Comparison of ENCODE assay signal across 1 cellular context in the genomic region with DNA sequence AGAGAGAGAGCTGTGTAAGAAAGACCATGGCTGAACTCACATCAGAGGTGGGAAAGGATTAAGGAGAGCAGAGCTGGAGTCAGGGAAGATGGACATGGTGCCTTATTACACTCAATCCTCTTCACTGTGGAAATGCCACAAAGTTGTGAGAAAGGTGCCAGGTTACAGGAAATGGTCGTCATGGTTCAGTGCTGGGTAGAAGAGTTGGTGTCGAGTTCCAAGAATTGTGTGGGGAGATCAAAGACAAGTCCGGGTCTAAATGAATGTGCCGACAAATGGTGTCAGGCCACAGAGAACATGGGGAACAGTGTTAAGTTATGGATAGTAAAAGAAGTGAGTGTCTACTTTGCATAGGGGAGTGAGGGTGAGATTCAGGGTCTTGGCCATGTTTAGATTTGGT.
TF ChIP-seq lines count a peak whose summit lies in the region.

No MANE protein-coding gene starts in this region.

TF ChIP-seq in HepG2, 621 proteins besides CTCF, POLR2A, EP300 and RAD21:
- no peak for TF ChIP-seq MYC (CRISPR knock-in tag; IDR thresholded peaks at IDR 0.05; ENCODE audit: borderline replicate concordance)
- TF ChIP-seq MAFG (CRISPR knock-in tag; IDR thresholded peaks at IDR 0.05): no peak
- no peak for TF ChIP-seq ZNF205 (CRISPR knock-in tag; IDR thresholded peaks at IDR 0.05)
- TF ChIP-seq ZNF816 (CRISPR knock-in tag; IDR thresholded peaks at IDR 0.05; ENCODE audit: borderline replicate concordance): no peak
- no peak for TF ChIP-seq RFXANK (CRISPR knock-in tag; IDR thresholded peaks at IDR 0.05)
- TF ChIP-seq ADNP (CRISPR knock-in tag; IDR thresholded peaks at IDR 0.05): no peak
- TF ChIP-seq KLF16 (CRISPR knock-in tag; IDR thresholded peaks at IDR 0.05): no peak
- TF ChIP-seq, protein P1, sequence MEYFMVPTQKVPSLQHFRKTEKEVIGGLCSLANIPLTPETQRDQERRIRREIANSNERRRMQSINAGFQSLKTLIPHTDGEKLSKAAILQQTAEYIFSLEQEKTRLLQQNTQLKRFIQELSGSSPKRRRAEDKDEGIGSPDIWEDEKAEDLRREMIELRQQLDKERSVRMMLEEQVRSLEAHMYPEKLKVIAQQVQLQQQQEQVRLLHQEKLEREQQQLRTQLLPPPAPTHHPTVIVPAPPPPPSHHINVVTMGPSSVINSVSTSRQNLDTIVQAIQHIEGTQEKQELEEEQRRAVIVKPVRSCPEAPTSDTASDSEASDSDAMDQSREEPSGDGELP (IDR thresholded peaks at IDR 0.05; ENCODE audit: borderline replicate concordance, low read depth): no peak
